1 cellular context compared by ENCODE assay signal in the genomic region with DNA sequence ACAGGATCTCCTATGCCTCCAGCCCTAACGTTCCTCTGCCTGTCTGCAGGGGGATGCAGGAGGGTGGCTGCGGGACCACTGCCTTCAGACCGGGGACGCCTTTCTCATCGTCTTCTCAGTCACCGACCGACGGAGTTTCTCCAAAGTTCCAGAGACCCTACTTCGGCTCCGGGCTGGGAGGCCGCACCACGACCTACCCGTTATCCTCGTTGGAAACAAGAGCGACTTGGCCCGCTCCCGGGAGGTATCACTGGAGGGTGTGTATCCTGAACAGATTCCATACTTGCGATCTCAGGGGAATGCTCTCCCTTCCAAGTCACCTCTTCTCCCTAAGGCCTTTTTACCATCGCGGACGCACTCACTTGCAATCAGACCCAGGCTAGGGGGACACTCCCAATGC.
TF ChIP-seq lines count a peak whose summit lies in the region.

No MANE protein-coding gene starts in this region.

TF ChIP-seq in endothelial cell of umbilical vein, 7 proteins besides CTCF, POLR2A, EP300 and RAD21:
- TF ChIP-seq, protein P1, sequence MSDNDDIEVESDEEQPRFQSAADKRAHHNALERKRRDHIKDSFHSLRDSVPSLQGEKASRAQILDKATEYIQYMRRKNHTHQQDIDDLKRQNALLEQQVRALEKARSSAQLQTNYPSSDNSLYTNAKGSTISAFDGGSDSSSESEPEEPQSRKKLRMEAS (IDR thresholded peaks at IDR 0.05; ENCODE audit: insufficient read depth, insufficient read length) = no peak
- TF ChIP-seq POLR2AphosphoS5 (IDR thresholded peaks at IDR 0.05; ENCODE audit: insufficient read depth, low read depth, low read length) = no peak
- no peak for TF ChIP-seq EZH2 (IDR thresholded peaks at IDR 0.05; ENCODE audit: borderline replicate concordance, low read depth, low read length, severe bottlenecking)
- no peak for TF ChIP-seq JUN (IDR thresholded peaks at IDR 0.05; ENCODE audit: borderline replicate concordance, insufficient read depth, insufficient read length, low read depth)
- TF ChIP-seq MYC (IDR thresholded peaks at IDR 0.05; ENCODE audit: low read depth, low read length) = no peak
- no peak for TF ChIP-seq GATA2 (IDR thresholded peaks at IDR 0.05; ENCODE audit: insufficient read depth, insufficient read length, low read depth, low read length)
- no peak for TF ChIP-seq FOS (IDR thresholded peaks at IDR 0.05; ENCODE audit: borderline replicate concordance, insufficient read depth, low read length)
TF ChIP-seq in endothelial cell of umbilical vein: peak in this region for 0.
